33 cellular contexts compared by ENCODE assay signal in genomic region chr3:175041369-175041768, GRCh38.
"Had no signal": no experiment of that assay in that cellular context is flagged by ENCODE, and none has a peak within 500 bp of the region (broad histone marks: within the 10 kb centered on the region; RNA-seq: fewer than 3 reads in every experiment).

No MANE protein-coding gene starts in this region.

- H3K9me3 Mint-ChIP-seq: activated naive CD8-positive, alpha-beta T cell treated with anti-CD3 and anti-CD28 coated beads for 36 hours; activated T-helper 1 cell treated with anti-CD3 and anti-CD28 coated beads, Interleukin-12 subunit alpha, Interleukin-12 subunit beta, Interleukin-2, Interleukin-4 antibody, amounts not matched to agents 30 ng/mL and 10 ng/mL and 1 ng/mL, durations not matched to agents 14 hours and 24 hours and 36 hours; endodermal cell; nephron had no signal

- H3K4me3 Mint-ChIP-seq: activated CD4-positive, alpha-beta memory T cell treated with anti-CD3 and anti-CD28 coated beads for 36 hours; activated CD4-positive, alpha-beta T cell treated with anti-CD3 and anti-CD28 coated beads, Interleukin-2, amount 10 ng/mL, durations not matched to agents 24 days and 14 days; activated naive CD4-positive, alpha-beta T cell treated with anti-CD3 and anti-CD28 coated beads for 36 hours; activated naive CD8-positive, alpha-beta T cell treated with anti-CD3 and anti-CD28 coated beads for 36 hours; activated T-helper 1 cell treated with anti-CD3 and anti-CD28 coated beads, Interleukin-12 subunit alpha, Interleukin-12 subunit beta, Interleukin-2, Interleukin-4 antibody, amounts not matched to agents 30 ng/mL and 10 ng/mL and 1 ng/mL, durations not matched to agents 14 hours and 24 hours and 36 hours; dendritic cell treated with granulocyte-macrophage colony-stimulating factor and Interleukin-4, amounts not matched to agents 40 ng/mL and 50 ng/mL, for 4 days; endodermal cell; nephron; stimulated activated effector memory CD8-positive, alpha-beta T cell treated with anti-CD3 and anti-CD28 coated beads, Interleukin-12 subunit alpha, Interleukin-12 subunit beta, amount 100 ng/mL, for 72 hours; stimulated activated naive CD8-positive, alpha-beta T cell treated with anti-CD3 and anti-CD28 coated beads, Interleukin-15, Interleukin-2, amounts not matched to agents 100 ng/mL and 50 ng/mL, for 24 hours; T-helper 1 cell treated with Interleukin-12 subunit alpha and Interleukin-12 subunit beta and Interleukin-4 antibody, amounts not matched to agents 30 μg/mL and 1 μg/mL, for 36 hours had no signal

- H3K27me3 Mint-ChIP-seq: activated CD4-positive, alpha-beta memory T cell treated with anti-CD3 and anti-CD28 coated beads for 36 hours; activated CD4-positive, alpha-beta T cell treated with anti-CD3 and anti-CD28 coated beads, Interleukin-2, amount 10 ng/mL, durations not matched to agents 24 days and 14 days; activated naive CD8-positive, alpha-beta T cell treated with anti-CD3 and anti-CD28 coated beads for 36 hours; dendritic cell treated with granulocyte-macrophage colony-stimulating factor and Interleukin-4, amounts not matched to agents 40 ng/mL and 50 ng/mL, for 4 days; stimulated activated naive CD8-positive, alpha-beta T cell treated with anti-CD3 and anti-CD28 coated beads, Interleukin-15, Interleukin-2, amounts not matched to agents 100 ng/mL and 50 ng/mL, for 24 hours had no signal

- H3K36me3 ChIP-seq: ascending aorta, breast epithelium, gastrocnemius medialis, neutrophil, ovary, prostate gland, thoracic aorta had no signal

- H3K4me3 ChIP-seq: ascending aorta, breast epithelium, gastrocnemius medialis, ovary, prostate gland, thoracic aorta had no signal

- H3K4me1 Mint-ChIP-seq: activated CD4-positive, alpha-beta T cell treated with anti-CD3 and anti-CD28 coated beads, Interleukin-2, amount 10 ng/mL, durations not matched to agents 24 days and 14 days; activated naive CD8-positive, alpha-beta T cell treated with anti-CD3 and anti-CD28 coated beads for 36 hours; endodermal cell; nephron; stimulated activated effector memory CD8-positive, alpha-beta T cell treated with anti-CD3 and anti-CD28 coated beads, Interleukin-12 subunit alpha, Interleukin-12 subunit beta, amount 100 ng/mL, for 72 hours had no signal

- DNase-seq: activated CD4-positive, alpha-beta memory T cell treated with anti-CD3 and anti-CD28 coated beads for 36 hours; activated CD4-positive, alpha-beta T cell treated with anti-CD3 and anti-CD28 coated beads, Interleukin-2, amount 10 ng/mL, durations not matched to agents 24 days and 14 days; activated CD4-positive, CD25-positive, alpha-beta regulatory T cell treated with anti-CD3 and anti-CD28 coated beads, Interleukin-2, amount 50 U/mL, for 72 hours; activated CD8-positive, alpha-beta memory T cell treated with anti-CD3 and anti-CD28 coated beads, Interleukin-2, amount 50 U/mL, for 4 hours; activated effector memory CD4-positive, alpha-beta T cell treated with anti-CD3 and anti-CD28 coated beads, Interleukin-2, amount 50 U/mL, for 16 hours; activated naive CD4-positive, alpha-beta T cell treated with anti-CD3 and anti-CD28 coated beads for 36 hours; activated naive CD8-positive, alpha-beta T cell treated with anti-CD3 and anti-CD28 coated beads for 36 hours; activated T-cell treated with anti-CD3 and anti-CD28 coated beads, Interleukin-2, amount 50 U/mL, for 1 hour; central memory CD4-positive, alpha-beta T cell; endodermal cell; gastrocnemius medialis; glutamatergic neuron; left cardiac atrium; left ventricle myocardium superior; ovary; retina; small intestine; stimulated activated CD4-positive, alpha-beta T cell treated with anti-CD3 and anti-CD28 coated beads, Interleukin-4, amount 100 ng/mL, for 24 hours; T-helper 9 cell; trophoblast cell had no signal

- H3K4me1 ChIP-seq: ascending aorta, breast epithelium, gastrocnemius medialis, prostate gland had no signal

- H3K36me3 Mint-ChIP-seq: activated CD4-positive, alpha-beta memory T cell treated with anti-CD3 and anti-CD28 coated beads for 36 hours; activated naive CD8-positive, alpha-beta T cell treated with anti-CD3 and anti-CD28 coated beads for 36 hours; stimulated activated effector memory CD8-positive, alpha-beta T cell treated with anti-CD3 and anti-CD28 coated beads, Interleukin-12 subunit alpha, Interleukin-12 subunit beta, amount 100 ng/mL, for 72 hours had no signal

- H3K27ac ChIP-seq: ascending aorta, breast epithelium, gastrocnemius medialis, neutrophil, ovary, prostate gland, thoracic aorta had no signal

- H3K27me3 ChIP-seq: ascending aorta, breast epithelium, gastrocnemius medialis, neutrophil, ovary had no signal

- ATAC-seq: esophagus mucosa; gastrocnemius medialis; left cardiac atrium; left ventricle myocardium superior; sciatic nerve; stimulated activated effector memory CD8-positive, alpha-beta T cell treated with anti-CD3 and anti-CD28 coated beads, Interleukin-12 subunit alpha, Interleukin-12 subunit beta, amount 100 ng/mL, for 72 hours had no signal

- H3K9me3 ChIP-seq: ascending aorta, breast epithelium, gastrocnemius medialis, neutrophil, ovary, prostate gland, thoracic aorta had no signal

- H3K27ac Mint-ChIP-seq: activated CD4-positive, alpha-beta memory T cell treated with anti-CD3 and anti-CD28 coated beads for 36 hours; activated CD4-positive, alpha-beta T cell treated with anti-CD3 and anti-CD28 coated beads, Interleukin-2, amount 10 ng/mL, durations not matched to agents 24 days and 14 days; activated naive CD4-positive, alpha-beta T cell treated with anti-CD3 and anti-CD28 coated beads for 36 hours; activated naive CD8-positive, alpha-beta T cell treated with anti-CD3 and anti-CD28 coated beads for 36 hours; activated T-helper 1 cell treated with anti-CD3 and anti-CD28 coated beads, Interleukin-12 subunit alpha, Interleukin-12 subunit beta, Interleukin-2, Interleukin-4 antibody, amounts not matched to agents 30 ng/mL and 10 ng/mL and 1 ng/mL, durations not matched to agents 14 hours and 24 hours and 36 hours; dendritic cell treated with granulocyte-macrophage colony-stimulating factor and Interleukin-4, amounts not matched to agents 40 ng/mL and 50 ng/mL, for 4 days; endodermal cell; nephron; stimulated activated effector memory CD8-positive, alpha-beta T cell treated with anti-CD3 and anti-CD28 coated beads, Interleukin-12 subunit alpha, Interleukin-12 subunit beta, amount 100 ng/mL, for 72 hours; stimulated activated naive CD8-positive, alpha-beta T cell treated with anti-CD3 and anti-CD28 coated beads, Interleukin-15, Interleukin-2, amounts not matched to agents 100 ng/mL and 50 ng/mL, for 24 hours; T-helper 1 cell treated with Interleukin-12 subunit alpha and Interleukin-12 subunit beta and Interleukin-4 antibody, amounts not matched to agents 30 μg/mL and 1 μg/mL, for 36 hours had no signal
